Comparison of ENCODE assay signal across 21 cellular contexts in genomic region chr6:149651056-149651455, GRCh38. TPM values are rescaled to one million over a fixed set of nuclear protein-coding genes. Genes with fewer than 3 reads are reported as not detected.
DNase-seq lines count a peak whose midpoint lies in the region; ATAC-seq, FAIRE-seq and TF ChIP-seq lines count a peak whose summit lies in the region.
"Had no signal": no experiment of that assay in that cellular context is flagged by ENCODE, and none has a peak within 500 bp of the region (broad histone marks: within the 10 kb centered on the region; RNA-seq: fewer than 3 reads in every experiment).

No MANE protein-coding gene starts in this region.

- peak; percentile 38 for ATAC-seq in HG02678 (IDR thresholded peaks at IDR 0.05; ENCODE audit: unreplicated experiment)
- no peak for ATAC-seq in GM19035 (IDR thresholded peaks at IDR 0.05; ENCODE audit: unreplicated experiment)
- no peak for ATAC-seq in stimulated activated naive CD8-positive, alpha-beta T cell treated with anti-CD3 and anti-CD28 coated beads, Interleukin-15, Interleukin-2, amounts not matched to agents 100 U/mL and 50 U/mL, for 24 hours
- ATAC-seq: T-cell had no signal

- H3K9me3 Mint-ChIP-seq in HFFc6 = no peaks in the 10 kb centered on the region
- H3K9me3 Mint-ChIP-seq: CD8-positive, alpha-beta memory T cell; T-cell had no signal

- FAIRE-seq in GM12891 (lab: Jason Lieb, UNC) = peak; percentile 71
- FAIRE-seq: A204.1, G401.6, H54 had no signal

- TF ChIP-seq CTCF in HFFc6 (IDR thresholded peaks at IDR 0.05) = no peak

- no peak overlapping the region for H3K27ac Mint-ChIP-seq in HFFc6
- H3K27ac Mint-ChIP-seq: T-cell had no signal

- no peak for TF ChIP-seq POLR2A in GM12891 (IDR thresholded peaks at IDR 0.05; ENCODE audit: low read depth, low read length)

- H3K36me3 Mint-ChIP-seq in HFFc6 (ENCODE audit: low read depth) = peaks cover 9% of the 10 kb centered on the region; the same call in 1 of the 2 replicates
- H3K36me3 Mint-ChIP-seq: T-cell had no signal

- H3K4me1 Mint-ChIP-seq in HFFc6 (ENCODE audit: low read depth) = peaks cover 24% of the 10 kb centered on the region

- H3K27me3 Mint-ChIP-seq in HFFc6 (ENCODE audit: insufficient read depth) = no peaks in the 10 kb centered on the region; the same call in 1 of the 2 replicates
- H3K27me3 Mint-ChIP-seq: T-cell had no signal

- DNase-seq in GM12891 (ENCODE audit: insufficient read length, low spot score) (no peak), M059J (ENCODE audit: low read depth) (peak; percentile 9), germinal center (ENCODE audit: low spot score) (peak; percentile 16), HFFc6 (no peak)
- no peak for DNase-seq in activated CD4-positive, alpha-beta T cell treated with anti-CD3 and anti-CD28 coated beads for 48 hours
- no peak for DNase-seq in stimulated activated naive CD8-positive, alpha-beta T cell treated with anti-CD3 and anti-CD28 coated beads, Interleukin-15, Interleukin-2, amounts not matched to agents 100 U/mL and 50 U/mL, for 24 hours
- DNase-seq: CD8-positive, alpha-beta memory T cell; DND-41; NCI-H1436; NCI-H2029; NCI-H2171 treated with DMSO at 0.1 percent for 48 hours; NCI-H446 treated with DMSO at 0.1 percent for 48 hours; NCI-H774; Peyer's patch; Right ventricle myocardium superior; T-cell had no signal

- no peak overlapping the region for H3K4me3 Mint-ChIP-seq in HFFc6
- H3K4me3 Mint-ChIP-seq: T-cell had no signal

TF ChIP-seq in GM12891, 5 proteins besides CTCF, POLR2A, EP300 and RAD21:
- no peak for TF ChIP-seq TAF1 (IDR thresholded peaks at IDR 0.05; ENCODE audit: low read depth, low read length)
- no peak for TF ChIP-seq PAX5 (IDR thresholded peaks at IDR 0.05; ENCODE audit: insufficient read depth, low read length, severe bottlenecking)
- no peak for TF ChIP-seq POLR2AphosphoS5 (IDR thresholded peaks at IDR 0.05; ENCODE audit: low read depth, low read length)
- no peak for TF ChIP-seq SPI1 (IDR thresholded peaks at IDR 0.05; ENCODE audit: low read depth, low read length)
- no peak for TF ChIP-seq POU2F2 (IDR thresholded peaks at IDR 0.05; ENCODE audit: low read depth, low read length)

RNA-seq across cellular contexts. Expression of gene KATNA1, which starts 2.5 kb away (rescaled TPM):
- polyA plus RNA-seq in GM12891 (2012; ENCODE audit: low read depth, missing spikeins) = 16.2 TPM
- total RNA-seq in M059J (2014; rRNA removed; shearing (Covaris generic)) = 19.4 and 33.9 TPM in 2 replicates
- total RNA-seq in HFFc6 (2021; fragmentation: NEBNext Ultra II Directional; extraction: Animal tissue kit (Norgen Biotek cat#: 25700)) = 10 to 100 TPM; 14.5 to 16.6 (median 16.1) TPM

Comparison
In these comparisons a context has a peak if more than half of its experiments do, and no peak if none do; other contexts are left out.
1. DNase-seq: peak in M059J (single experiment) and germinal center (single experiment); none in GM12891 (single experiment), HFFc6 (single experiment), activated CD4-positive, alpha-beta T cell treated with anti-CD3 and anti-CD28 coated beads for 48 hours (single experiment) and stimulated activated naive CD8-positive, alpha-beta T cell treated with anti-CD3 and anti-CD28 coated beads, Interleukin-15, Interleukin-2, amounts not matched to agents 100 U/mL and 50 U/mL, for 24 hours (single experiment).